Comparison of ENCODE assay signal across 8 cellular contexts in genomic region chr9:34179528-34180138, GRCh38. TPM values are rescaled to one million over a fixed set of nuclear protein-coding genes. Genes with fewer than 3 reads are reported as not detected.
DNase-seq lines count a peak whose midpoint lies in the region; ATAC-seq and TF ChIP-seq lines count a peak whose summit lies in the region.

No MANE protein-coding gene starts in this region.

- no peak for TF ChIP-seq CTCF in CD8-positive, alpha-beta T cell (IDR thresholded peaks at IDR 0.05)

- H3K9me3 ChIP-seq in CD8-positive, alpha-beta T cell (ENCODE audit: low read length) = no peaks in the 10 kb centered on the region

- H3K4me3 ChIP-seq in CD8-positive, alpha-beta T cell (ENCODE audit: low read depth, low read length) = peak overlapping the region; percentile 93
- peak overlapping the region; percentile 89 for H3K4me3 ChIP-seq in skeletal muscle cell (ENCODE audit: low read depth, low read length)

- H3K4me3 Mint-ChIP-seq in CD8-positive, alpha-beta T cell = peak overlapping the region; percentile 97

- POLR2A ChIA-PET in CD8-positive, alpha-beta T cell (lab: Charles Lee) = interaction anchor here (0.9 to 1.4 kb wide), 3 partner anchors 21 to 131 kb away, joined by 3 to 8 read pairs (median 6); partner anchors contain the start of genes DCAF12 and UBAP2

- H3K36me3 ChIP-seq in CD8-positive, alpha-beta T cell (ENCODE audit: insufficient read depth, low read length) = no peaks in the 10 kb centered on the region

- no peaks in the 10 kb centered on the region for H3K27me3 ChIP-seq in CD8-positive, alpha-beta T cell (ENCODE audit: insufficient read depth, low read length)

- H3K27ac ChIP-seq in CD8-positive, alpha-beta T cell (ENCODE audit: low read depth, low read length) = peak overlapping the region; percentile 92

- peaks cover 9% of the 10 kb centered on the region for H3K4me1 ChIP-seq in CD8-positive, alpha-beta T cell (ENCODE audit: insufficient read depth, low read length)

- intact Hi-C loops in CD8-positive, alpha-beta T cell (cut with DNase I, micrococcal nuclease) = loop anchor here (1.0 to 10.0 kb wide), 13 partner anchors 8 to 1652 kb away; partner anchors contain the start of genes CHMP5 (in 2 of the 2), MYORG (in 2 of the 2), UBAP2 (in 2 of the 2) and UBE2R2 (in 2 of the 2)

- no peak for DNase-seq in CD8-positive, alpha-beta T cell
- DNase-seq in HPDE6-E6E7 (ENCODE audit: extremely low spot score) (peak; percentile 25), hepatic stellate cell (ENCODE audit: low spot score) (peak; percentile 36), skeletal muscle cell (ENCODE audit: low read depth) (peak; percentile 43), iPS-NIHi7 (ENCODE audit: extremely low spot score) (no peak), NCI-H2227 treated with DMSO at 0.1 percent for 48 hours (lab: John Stamatoyannopoulos, UW) (no peak)
- peak in 1 of 2 donors; percentile 12 for DNase-seq in activated naive CD4-positive, alpha-beta T cell treated with anti-CD3 and anti-CD28 coated beads, Interleukin-2, amount 50 U/mL, for 72 hours (ENCODE audit: low spot score in 2 of 2)

- peak overlapping the region; percentile 98 for H3K27ac Mint-ChIP-seq in CD8-positive, alpha-beta T cell
- H3K27ac Mint-ChIP-seq in activated naive CD4-positive, alpha-beta T cell treated with anti-CD3 and anti-CD28 coated beads, Interleukin-2, amount 50 U/mL, for 72 hours = peak overlapping the region; percentile 99

- H3K27me3 Mint-ChIP-seq in CD8-positive, alpha-beta T cell (ENCODE audit: low read depth) = no peaks in the 10 kb centered on the region

- CTCF ChIA-PET in CD8-positive, alpha-beta T cell (lab: Charles Lee) = no interaction called here

- peaks cover 27% of the 10 kb centered on the region for H3K4me1 Mint-ChIP-seq in CD8-positive, alpha-beta T cell (ENCODE audit: low read depth)

- no peak for ATAC-seq in CD8-positive, alpha-beta T cell
- ATAC-seq in activated naive CD4-positive, alpha-beta T cell treated with anti-CD3 and anti-CD28 coated beads, Interleukin-2, amount 50 U/mL, for 72 hours = no peak
- no peak for ATAC-seq in HG03175 (IDR thresholded peaks at IDR 0.05; ENCODE audit: unreplicated experiment)

- H3K9me3 Mint-ChIP-seq in CD8-positive, alpha-beta T cell = no peaks in the 10 kb centered on the region
- H3K9me3 Mint-ChIP-seq in activated naive CD4-positive, alpha-beta T cell treated with anti-CD3 and anti-CD28 coated beads, Interleukin-2, amount 50 U/mL, for 72 hours = no peaks in the 10 kb centered on the region

- peaks cover 17% of the 10 kb centered on the region for H3K36me3 Mint-ChIP-seq in CD8-positive, alpha-beta T cell
- peaks cover 17 to 18% of the 10 kb centered on the region in 2 donors for H3K36me3 Mint-ChIP-seq in activated naive CD4-positive, alpha-beta T cell treated with anti-CD3 and anti-CD28 coated beads, Interleukin-2, amount 50 U/mL, for 72 hours

RNA-seq across cellular contexts. Expression of gene UBAP1, which starts 0.8 kb away (rescaled TPM):
- 10 to 100 TPM; 70.9 to 73.2 TPM for total RNA-seq in CD8-positive, alpha-beta T cell
- total RNA-seq in activated naive CD4-positive, alpha-beta T cell treated with anti-CD3 and anti-CD28 coated beads, Interleukin-2, amount 50 U/mL, for 72 hours = 10 to 100 TPM; 34.8 to 35.2 TPM

RNA-seq across cellular contexts. Expression of gene DCAF12, which starts 53.1 kb away (rescaled TPM):
- total RNA-seq in CD8-positive, alpha-beta T cell = 1 to 10 TPM; 4.0 to 4.1 TPM
- 10 to 100 TPM; 35.1 to 42.4 TPM for total RNA-seq in activated naive CD4-positive, alpha-beta T cell treated with anti-CD3 and anti-CD28 coated beads, Interleukin-2, amount 50 U/mL, for 72 hours

Comparison
In these comparisons a context has a peak if more than half of its experiments do, and no peak if none do; other contexts are left out.
1. DNase-seq: peak in HPDE6-E6E7 (single experiment), hepatic stellate cell (single experiment) and skeletal muscle cell (single experiment); none in CD8-positive, alpha-beta T cell (0 of 7), iPS-NIHi7 (single experiment) and NCI-H2227 treated with DMSO at 0.1 percent for 48 hours (single experiment).
2. RNA of gene DCAF12, which starts 53.1 kb away (total RNA-seq): 35.1 to 42.4 TPM in activated naive CD4-positive, alpha-beta T cell treated with anti-CD3 and anti-CD28 coated beads, Interleukin-2, amount 50 U/mL, for 72 hours; 4.0 to 4.1 TPM in CD8-positive, alpha-beta T cell; every median in the first group is over 4 times any median in the second.